In genomic region chr16:79845006-79845733, GRCh38 we compare ENCODE assay signal across 1 cellular context.
TF ChIP-seq lines count a peak whose summit lies in the region.

No MANE protein-coding gene starts in this region.

TF ChIP-seq in K562, 482 proteins besides CTCF, POLR2A, EP300 and RAD21 (continued from another document and continues in another):
- TF ChIP-seq, protein P1, sequence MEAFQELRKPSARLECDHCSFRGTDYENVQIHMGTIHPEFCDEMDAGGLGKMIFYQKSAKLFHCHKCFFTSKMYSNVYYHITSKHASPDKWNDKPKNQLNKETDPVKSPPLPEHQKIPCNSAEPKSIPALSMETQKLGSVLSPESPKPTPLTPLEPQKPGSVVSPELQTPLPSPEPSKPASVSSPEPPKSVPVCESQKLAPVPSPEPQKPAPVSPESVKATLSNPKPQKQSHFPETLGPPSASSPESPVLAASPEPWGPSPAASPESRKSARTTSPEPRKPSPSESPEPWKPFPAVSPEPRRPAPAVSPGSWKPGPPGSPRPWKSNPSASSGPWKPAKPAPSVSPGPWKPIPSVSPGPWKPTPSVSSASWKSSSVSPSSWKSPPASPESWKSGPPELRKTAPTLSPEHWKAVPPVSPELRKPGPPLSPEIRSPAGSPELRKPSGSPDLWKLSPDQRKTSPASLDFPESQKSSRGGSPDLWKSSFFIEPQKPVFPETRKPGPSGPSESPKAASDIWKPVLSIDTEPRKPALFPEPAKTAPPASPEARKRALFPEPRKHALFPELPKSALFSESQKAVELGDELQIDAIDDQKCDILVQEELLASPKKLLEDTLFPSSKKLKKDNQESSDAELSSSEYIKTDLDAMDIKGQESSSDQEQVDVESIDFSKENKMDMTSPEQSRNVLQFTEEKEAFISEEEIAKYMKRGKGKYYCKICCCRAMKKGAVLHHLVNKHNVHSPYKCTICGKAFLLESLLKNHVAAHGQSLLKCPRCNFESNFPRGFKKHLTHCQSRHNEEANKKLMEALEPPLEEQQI (IDR thresholded peaks at IDR 0.05) = no peak
- TF ChIP-seq SMAD3 (CRISPR knock-in tag; conservative IDR thresholded peaks at IDR 0.05) (peak; percentile 30; the same call in 1 of the 2 replicates), CHD7 (IDR thresholded peaks at IDR 0.05; ENCODE audit: low read depth, low read length) (no peak), GTF2F1 (IDR thresholded peaks at IDR 0.05; ENCODE audit: low read depth, low read length) (no peak), HNRNPK (IDR thresholded peaks at IDR 0.05; ENCODE audit: low read depth, low read length, poor library complexity, severe bottlenecking) (no peak), MEF2D (tag; conservative IDR thresholded peaks at IDR 0.05; ENCODE audit: low read depth) (0 out of 2 replicates have a peak, but pooled peaks have one; percentile 27), MYC (IDR thresholded peaks at IDR 0.05; ENCODE audit: low read depth, low read length) (0 out of 2 replicates have a peak, but pooled peaks have one; percentile 9), MYC (CRISPR knock-in tag; IDR thresholded peaks at IDR 0.05; ENCODE audit: borderline replicate concordance, low read depth) (peak; percentile 17; the same call in 1 of the 2 replicates), COPS2 (conservative IDR thresholded peaks at IDR 0.05) (no peak), NR2C2 (CRISPR knock-in tag; IDR thresholded peaks at IDR 0.05) (no peak), NR2C2 (tag; IDR thresholded peaks at IDR 0.05) (no peak; the same call in 1 of the 2 replicates), ZBTB43 (CRISPR knock-in tag; IDR thresholded peaks at IDR 0.05) (no peak), BHLHE40 (IDR thresholded peaks at IDR 0.05; ENCODE audit: low read length) (no peak), RBFOX2 (IDR thresholded peaks at IDR 0.05; ENCODE audit: low read depth, low read length) (peak; percentile 74), RCOR1 (IDR thresholded peaks at IDR 0.05; ENCODE audit: borderline replicate concordance in 1 of 2, low read depth in 2 of 2, low read length in 2 of 2) (peak in 1 of 2 experiments; percentile 14; a peak in 1 of 4 replicates), RFX7 (CRISPR knock-in tag; IDR thresholded peaks at IDR 0.05) (0 out of 2 replicates have a peak, but pooled peaks have one; percentile 30), PRPF4 (IDR thresholded peaks at IDR 0.05; ENCODE audit: insufficient read depth, low read depth, low read length, poor library complexity, severe bottlenecking) (no peak), ZNF253 (CRISPR knock-in tag; conservative IDR thresholded peaks at IDR 0.05) (no peak), U2AF2 (optimal IDR thresholded peaks at IDR 0.05; ENCODE audit: low read depth, low read length) (no peak), BMI1 (IDR thresholded peaks at IDR 0.05; ENCODE audit: low read length) (no peak)
- TF ChIP-seq, protein P2, sequence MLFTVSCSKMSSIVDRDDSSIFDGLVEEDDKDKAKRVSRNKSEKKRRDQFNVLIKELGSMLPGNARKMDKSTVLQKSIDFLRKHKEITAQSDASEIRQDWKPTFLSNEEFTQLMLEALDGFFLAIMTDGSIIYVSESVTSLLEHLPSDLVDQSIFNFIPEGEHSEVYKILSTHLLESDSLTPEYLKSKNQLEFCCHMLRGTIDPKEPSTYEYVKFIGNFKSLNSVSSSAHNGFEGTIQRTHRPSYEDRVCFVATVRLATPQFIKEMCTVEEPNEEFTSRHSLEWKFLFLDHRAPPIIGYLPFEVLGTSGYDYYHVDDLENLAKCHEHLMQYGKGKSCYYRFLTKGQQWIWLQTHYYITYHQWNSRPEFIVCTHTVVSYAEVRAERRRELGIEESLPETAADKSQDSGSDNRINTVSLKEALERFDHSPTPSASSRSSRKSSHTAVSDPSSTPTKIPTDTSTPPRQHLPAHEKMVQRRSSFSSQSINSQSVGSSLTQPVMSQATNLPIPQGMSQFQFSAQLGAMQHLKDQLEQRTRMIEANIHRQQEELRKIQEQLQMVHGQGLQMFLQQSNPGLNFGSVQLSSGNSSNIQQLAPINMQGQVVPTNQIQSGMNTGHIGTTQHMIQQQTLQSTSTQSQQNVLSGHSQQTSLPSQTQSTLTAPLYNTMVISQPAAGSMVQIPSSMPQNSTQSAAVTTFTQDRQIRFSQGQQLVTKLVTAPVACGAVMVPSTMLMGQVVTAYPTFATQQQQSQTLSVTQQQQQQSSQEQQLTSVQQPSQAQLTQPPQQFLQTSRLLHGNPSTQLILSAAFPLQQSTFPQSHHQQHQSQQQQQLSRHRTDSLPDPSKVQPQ (CRISPR knock-in tag; IDR thresholded peaks at IDR 0.05; ENCODE audit: borderline replicate concordance) = no peak
- TF ChIP-seq, protein P3, sequence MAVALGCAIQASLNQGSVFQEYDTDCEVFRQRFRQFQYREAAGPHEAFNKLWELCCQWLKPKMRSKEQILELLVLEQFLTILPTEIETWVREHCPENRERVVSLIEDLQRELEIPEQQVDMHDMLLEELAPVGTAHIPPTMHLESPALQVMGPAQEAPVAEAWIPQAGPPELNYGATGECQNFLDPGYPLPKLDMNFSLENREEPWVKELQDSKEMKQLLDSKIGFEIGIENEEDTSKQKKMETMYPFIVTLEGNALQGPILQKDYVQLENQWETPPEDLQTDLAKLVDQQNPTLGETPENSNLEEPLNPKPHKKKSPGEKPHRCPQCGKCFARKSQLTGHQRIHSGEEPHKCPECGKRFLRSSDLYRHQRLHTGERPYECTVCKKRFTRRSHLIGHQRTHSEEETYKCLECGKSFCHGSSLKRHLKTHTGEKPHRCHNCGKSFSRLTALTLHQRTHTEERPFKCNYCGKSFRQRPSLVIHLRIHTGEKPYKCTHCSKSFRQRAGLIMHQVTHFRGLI (CRISPR knock-in tag; IDR thresholded peaks at IDR 0.05) = 0 out of 2 replicates have a peak, but pooled peaks have one; percentile 66
- TF ChIP-seq, protein P4, sequence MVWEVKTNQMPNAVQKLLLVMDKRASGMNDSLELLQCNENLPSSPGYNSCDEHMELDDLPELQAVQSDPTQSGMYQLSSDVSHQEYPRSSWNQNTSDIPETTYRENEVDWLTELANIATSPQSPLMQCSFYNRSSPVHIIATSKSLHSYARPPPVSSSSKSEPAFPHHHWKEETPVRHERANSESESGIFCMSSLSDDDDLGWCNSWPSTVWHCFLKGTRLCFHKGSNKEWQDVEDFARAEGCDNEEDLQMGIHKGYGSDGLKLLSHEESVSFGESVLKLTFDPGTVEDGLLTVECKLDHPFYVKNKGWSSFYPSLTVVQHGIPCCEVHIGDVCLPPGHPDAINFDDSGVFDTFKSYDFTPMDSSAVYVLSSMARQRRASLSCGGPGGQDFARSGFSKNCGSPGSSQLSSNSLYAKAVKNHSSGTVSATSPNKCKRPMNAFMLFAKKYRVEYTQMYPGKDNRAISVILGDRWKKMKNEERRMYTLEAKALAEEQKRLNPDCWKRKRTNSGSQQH (CRISPR knock-in tag; IDR thresholded peaks at IDR 0.05) = 0 out of 2 replicates have a peak, but pooled peaks have one; percentile 28
- TF ChIP-seq, protein P5, sequence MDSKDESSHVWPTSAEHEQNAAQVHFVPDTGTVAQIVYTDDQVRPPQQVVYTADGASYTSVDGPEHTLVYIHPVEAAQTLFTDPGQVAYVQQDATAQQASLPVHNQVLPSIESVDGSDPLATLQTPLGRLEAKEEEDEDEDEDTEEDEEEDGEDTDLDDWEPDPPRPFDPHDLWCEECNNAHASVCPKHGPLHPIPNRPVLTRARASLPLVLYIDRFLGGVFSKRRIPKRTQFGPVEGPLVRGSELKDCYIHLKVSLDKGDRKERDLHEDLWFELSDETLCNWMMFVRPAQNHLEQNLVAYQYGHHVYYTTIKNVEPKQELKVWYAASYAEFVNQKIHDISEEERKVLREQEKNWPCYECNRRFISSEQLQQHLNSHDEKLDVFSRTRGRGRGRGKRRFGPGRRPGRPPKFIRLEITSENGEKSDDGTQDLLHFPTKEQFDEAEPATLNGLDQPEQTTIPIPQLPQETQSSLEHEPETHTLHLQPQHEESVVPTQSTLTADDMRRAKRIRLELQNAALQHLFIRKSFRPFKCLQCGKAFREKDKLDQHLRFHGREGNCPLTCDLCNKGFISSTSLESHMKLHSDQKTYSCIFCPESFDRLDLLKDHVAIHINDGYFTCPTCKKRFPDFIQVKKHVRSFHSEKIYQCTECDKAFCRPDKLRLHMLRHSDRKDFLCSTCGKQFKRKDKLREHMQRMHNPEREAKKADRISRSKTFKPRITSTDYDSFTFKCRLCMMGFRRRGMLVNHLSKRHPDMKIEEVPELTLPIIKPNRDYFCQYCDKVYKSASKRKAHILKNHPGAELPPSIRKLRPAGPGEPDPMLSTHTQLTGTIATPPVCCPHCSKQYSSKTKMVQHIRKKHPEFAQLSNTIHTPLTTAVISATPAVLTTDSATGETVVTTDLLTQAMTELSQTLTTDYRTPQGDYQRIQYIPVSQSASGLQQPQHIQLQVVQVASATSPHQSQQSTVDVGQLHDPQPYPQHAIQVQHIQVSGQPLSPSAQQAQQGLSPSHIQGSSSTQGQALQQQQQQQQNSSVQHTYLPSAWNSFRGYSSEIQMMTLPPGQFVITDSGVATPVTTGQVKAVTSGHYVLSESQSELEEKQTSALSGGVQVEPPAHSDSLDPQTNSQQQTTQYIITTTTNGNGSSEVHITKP (IDR thresholded peaks at IDR 0.05; ENCODE audit: partially characterized antibody) = peak; percentile 11
